Comparison of ENCODE assay signal across 8 cellular contexts in genomic region chr19:8423821-8424223, GRCh38. TPM values are rescaled to one million over a fixed set of nuclear protein-coding genes. Genes with fewer than 3 reads are reported as not detected.
DNase-seq lines count a peak whose midpoint lies in the region; ATAC-seq and TF ChIP-seq lines count a peak whose summit lies in the region.

No MANE protein-coding gene starts in this region.

- no peak for TF ChIP-seq CTCF in activated CD8-positive, alpha-beta T cell treated with anti-CD3 and anti-CD28 coated beads for 36 hours (IDR thresholded peaks at IDR 0.05)
- no peak for TF ChIP-seq CTCF in glutamatergic neuron (IDR thresholded peaks at IDR 0.05; ENCODE audit: partially characterized antibody, unreplicated experiment)
- no peak for TF ChIP-seq CTCF in progenitor cell of endocrine pancreas (IDR thresholded peaks at IDR 0.05; ENCODE audit: unreplicated experiment)
- TF ChIP-seq CTCF in natural killer cell (IDR thresholded peaks at IDR 0.05), result no peak

- H3K9me3 Mint-ChIP-seq in activated CD8-positive, alpha-beta T cell treated with anti-CD3 and anti-CD28 coated beads for 36 hours, result no peaks in the 10 kb centered on the region
- no peaks in the 10 kb centered on the region for H3K9me3 Mint-ChIP-seq in activated CD8-positive, alpha-beta T cell treated with anti-CD3 and anti-CD28 coated beads, Interleukin-2, amount 10 ng/mL, durations not matched to agents 7 days and 5 days (ENCODE audit: insufficient read depth)
- H3K9me3 Mint-ChIP-seq in glutamatergic neuron (ENCODE audit: unreplicated experiment), result no peaks in the 10 kb centered on the region
- no peaks in the 10 kb centered on the region for H3K9me3 Mint-ChIP-seq in progenitor cell of endocrine pancreas (ENCODE audit: low read depth)
- no peaks in the 10 kb centered on the region for H3K9me3 Mint-ChIP-seq in natural killer cell
- H3K9me3 Mint-ChIP-seq in activated CD4-positive, alpha-beta T cell treated with anti-CD3 and anti-CD28 coated beads, Interleukin-2, amount 10 ng/mL, durations not matched to agents 7 days and 5 days, result no peaks in the 10 kb centered on the region

- H3K4me1 Mint-ChIP-seq in activated CD8-positive, alpha-beta T cell treated with anti-CD3 and anti-CD28 coated beads for 36 hours (ENCODE audit: low read depth), result no peaks in the 10 kb centered on the region
- H3K4me1 Mint-ChIP-seq in activated CD8-positive, alpha-beta T cell treated with anti-CD3 and anti-CD28 coated beads, Interleukin-2, amount 10 ng/mL, durations not matched to agents 7 days and 5 days (ENCODE audit: low read depth), result no peaks in the 10 kb centered on the region
- H3K4me1 Mint-ChIP-seq in glutamatergic neuron (ENCODE audit: low read depth, unreplicated experiment) (no peaks in the 10 kb centered on the region), progenitor cell of endocrine pancreas (ENCODE audit: low read depth) (peaks cover 11% of the 10 kb centered on the region), natural killer cell (no peaks in the 10 kb centered on the region)
- H3K4me1 Mint-ChIP-seq in activated CD4-positive, alpha-beta T cell treated with anti-CD3 and anti-CD28 coated beads, Interleukin-2, amount 10 ng/mL, durations not matched to agents 7 days and 5 days, result no peaks in the 10 kb centered on the region

- no peak for DNase-seq in activated CD8-positive, alpha-beta T cell treated with anti-CD3 and anti-CD28 coated beads for 36 hours
- DNase-seq in activated CD8-positive, alpha-beta T cell treated with anti-CD3 and anti-CD28 coated beads, Interleukin-2, amount 10 ng/mL, durations not matched to agents 7 days and 5 days, result no peak
- peak; percentile 78 for DNase-seq in UCSD-AML1 (lab: John Stamatoyannopoulos, UW; ENCODE audit: unreplicated experiment)
- peak; percentile 81 for DNase-seq in glutamatergic neuron
- DNase-seq in progenitor cell of endocrine pancreas (ENCODE audit: low spot score, unreplicated experiment), result peak; percentile 25
- DNase-seq in natural killer cell, result no peak
- DNase-seq in activated CD4-positive, alpha-beta T cell treated with anti-CD3 and anti-CD28 coated beads, Interleukin-2, amount 10 ng/mL, durations not matched to agents 7 days and 5 days, result no peak
- DNase-seq in NCI-H2107 (lab: John Stamatoyannopoulos, UW), result no peak

- H3K36me3 Mint-ChIP-seq in activated CD8-positive, alpha-beta T cell treated with anti-CD3 and anti-CD28 coated beads for 36 hours (ENCODE audit: low read depth), result peaks cover 1% of the 10 kb centered on the region
- H3K36me3 Mint-ChIP-seq in activated CD8-positive, alpha-beta T cell treated with anti-CD3 and anti-CD28 coated beads, Interleukin-2, amount 10 ng/mL, durations not matched to agents 7 days and 5 days (ENCODE audit: low read depth), result peaks cover 2% of the 10 kb centered on the region
- H3K36me3 Mint-ChIP-seq in glutamatergic neuron (ENCODE audit: unreplicated experiment) (no peaks in the 10 kb centered on the region), progenitor cell of endocrine pancreas (ENCODE audit: insufficient read depth) (peaks cover 3% of the 10 kb centered on the region), natural killer cell (no peaks in the 10 kb centered on the region)
- peaks cover 3% of the 10 kb centered on the region for H3K36me3 Mint-ChIP-seq in activated CD4-positive, alpha-beta T cell treated with anti-CD3 and anti-CD28 coated beads, Interleukin-2, amount 10 ng/mL, durations not matched to agents 7 days and 5 days (ENCODE audit: low read depth)

- intact Hi-C loops in activated CD8-positive, alpha-beta T cell treated with anti-CD3 and anti-CD28 coated beads for 36 hours (cut with micrococcal nuclease), result no loop called here
- intact Hi-C loops in natural killer cell (cut with micrococcal nuclease), result no loop called here

- CTCF ChIA-PET in activated CD8-positive, alpha-beta T cell treated with anti-CD3 and anti-CD28 coated beads for 36 hours (lab: Charles Lee), result interaction anchor here (1.0 to 2.9 kb wide), 3 partner anchors 10 to 156 kb away, joined by 3 to 14 read pairs (median 9); partner anchors contain the start of gene MARCHF2
- CTCF ChIA-PET in activated CD8-positive, alpha-beta T cell treated with anti-CD3 and anti-CD28 coated beads, Interleukin-2, amount 10 ng/mL, durations not matched to agents 7 days and 5 days (lab: Charles Lee), result interaction anchor here (0.9 to 1.6 kb wide), 3 partner anchors 9 to 71 kb away, joined by 3 to 6 read pairs (median 4); partner anchors contain the start of gene MARCHF2
- CTCF ChIA-PET in activated CD4-positive, alpha-beta T cell treated with anti-CD3 and anti-CD28 coated beads, Interleukin-2, amount 10 ng/mL, durations not matched to agents 7 days and 5 days (lab: Charles Lee), result interaction anchor here (0.6 to 2.2 kb wide), 4 partner anchors 11 to 70 kb away, joined by 3 to 6 read pairs (median 4); partner anchors contain the start of gene MARCHF2

- POLR2A ChIA-PET in activated CD8-positive, alpha-beta T cell treated with anti-CD3 and anti-CD28 coated beads for 36 hours (lab: Charles Lee), result interaction anchor here (0.5 kb wide), 1 partner anchor 1643 kb away, joined by 3 read pairs; no protein-coding TSS in a partner anchor
- POLR2A ChIA-PET in activated CD8-positive, alpha-beta T cell treated with anti-CD3 and anti-CD28 coated beads, Interleukin-2, amount 10 ng/mL, durations not matched to agents 7 days and 5 days (lab: Charles Lee), result no interaction called here
- POLR2A ChIA-PET in activated CD4-positive, alpha-beta T cell treated with anti-CD3 and anti-CD28 coated beads, Interleukin-2, amount 10 ng/mL, durations not matched to agents 7 days and 5 days (lab: Charles Lee), result no interaction called here

- H3K4me3 Mint-ChIP-seq in activated CD8-positive, alpha-beta T cell treated with anti-CD3 and anti-CD28 coated beads for 36 hours, result no peak overlapping the region
- no peak overlapping the region for H3K4me3 Mint-ChIP-seq in activated CD8-positive, alpha-beta T cell treated with anti-CD3 and anti-CD28 coated beads, Interleukin-2, amount 10 ng/mL, durations not matched to agents 7 days and 5 days
- H3K4me3 Mint-ChIP-seq in glutamatergic neuron (ENCODE audit: unreplicated experiment) (no peak overlapping the region), progenitor cell of endocrine pancreas (ENCODE audit: low read depth) (no peak overlapping the region), natural killer cell (no peak overlapping the region)
- no peak overlapping the region for H3K4me3 Mint-ChIP-seq in activated CD4-positive, alpha-beta T cell treated with anti-CD3 and anti-CD28 coated beads, Interleukin-2, amount 10 ng/mL, durations not matched to agents 7 days and 5 days

- no peaks in the 10 kb centered on the region for H3K27me3 Mint-ChIP-seq in activated CD8-positive, alpha-beta T cell treated with anti-CD3 and anti-CD28 coated beads for 36 hours
- H3K27me3 Mint-ChIP-seq in activated CD8-positive, alpha-beta T cell treated with anti-CD3 and anti-CD28 coated beads, Interleukin-2, amount 10 ng/mL, durations not matched to agents 7 days and 5 days (ENCODE audit: low read depth), result no peaks in the 10 kb centered on the region
- H3K27me3 Mint-ChIP-seq in glutamatergic neuron (ENCODE audit: unreplicated experiment) (peaks cover 6% of the 10 kb centered on the region), progenitor cell of endocrine pancreas (no peaks in the 10 kb centered on the region), natural killer cell (ENCODE audit: low read depth in 2 of 2) (no peaks in the 10 kb centered on the region)
- H3K27me3 Mint-ChIP-seq in activated CD4-positive, alpha-beta T cell treated with anti-CD3 and anti-CD28 coated beads, Interleukin-2, amount 10 ng/mL, durations not matched to agents 7 days and 5 days, result no peaks in the 10 kb centered on the region

- peak; percentile 24 for ATAC-seq in activated CD8-positive, alpha-beta T cell treated with anti-CD3 and anti-CD28 coated beads for 36 hours
- ATAC-seq in activated CD8-positive, alpha-beta T cell treated with anti-CD3 and anti-CD28 coated beads, Interleukin-2, amount 10 ng/mL, durations not matched to agents 7 days and 5 days, result no peak
- ATAC-seq in natural killer cell, result no peak

- no peak overlapping the region for H3K27ac Mint-ChIP-seq in activated CD8-positive, alpha-beta T cell treated with anti-CD3 and anti-CD28 coated beads for 36 hours
- no peak overlapping the region for H3K27ac Mint-ChIP-seq in activated CD8-positive, alpha-beta T cell treated with anti-CD3 and anti-CD28 coated beads, Interleukin-2, amount 10 ng/mL, durations not matched to agents 7 days and 5 days
- H3K27ac Mint-ChIP-seq in glutamatergic neuron (ENCODE audit: unreplicated experiment) (peak overlapping the region; percentile 28), progenitor cell of endocrine pancreas (peak overlapping the region; percentile 90), natural killer cell (no peak overlapping the region)
- H3K27ac Mint-ChIP-seq in activated CD4-positive, alpha-beta T cell treated with anti-CD3 and anti-CD28 coated beads, Interleukin-2, amount 10 ng/mL, durations not matched to agents 7 days and 5 days, result no peak overlapping the region

RNA-seq across cellular contexts. Expression of gene MARCHF2, which starts 10.7 kb away (rescaled TPM):
- 1 to 10 TPM; 8.0 to 8.6 TPM for total RNA-seq in activated CD8-positive, alpha-beta T cell treated with anti-CD3 and anti-CD28 coated beads for 36 hours
- total RNA-seq in activated CD8-positive, alpha-beta T cell treated with anti-CD3 and anti-CD28 coated beads, Interleukin-2, amount 10 ng/mL, durations not matched to agents 7 days and 5 days, result 10 to 100 TPM; 26.8 to 28.1 TPM
- total RNA-seq in glutamatergic neuron (ENCODE audit: unreplicated experiment) (47.7 TPM), progenitor cell of endocrine pancreas (21.3 and 23.0 TPM in 2 replicates), natural killer cell (10 to 100 TPM; 32.4 to 42.3 (median 37.2) TPM)
- 10 to 100 TPM; 26.4 to 29.0 TPM for total RNA-seq in activated CD4-positive, alpha-beta T cell treated with anti-CD3 and anti-CD28 coated beads, Interleukin-2, amount 10 ng/mL, durations not matched to agents 7 days and 5 days

RNA-seq across cellular contexts. Expression of gene HNRNPM, which starts 21.0 kb away (rescaled TPM):
- 100 to 1,000 TPM; 242 to 254 TPM for total RNA-seq in activated CD8-positive, alpha-beta T cell treated with anti-CD3 and anti-CD28 coated beads for 36 hours
- total RNA-seq in activated CD8-positive, alpha-beta T cell treated with anti-CD3 and anti-CD28 coated beads, Interleukin-2, amount 10 ng/mL, durations not matched to agents 7 days and 5 days, result 100 to 1,000 TPM; 283 to 291 TPM
- total RNA-seq in glutamatergic neuron (ENCODE audit: unreplicated experiment), result 184 TPM
- 320 and 333 TPM in 2 replicates for total RNA-seq in progenitor cell of endocrine pancreas
- 100 to 1,000 TPM; 272 to 300 (median 299) TPM for total RNA-seq in natural killer cell
- total RNA-seq in activated CD4-positive, alpha-beta T cell treated with anti-CD3 and anti-CD28 coated beads, Interleukin-2, amount 10 ng/mL, durations not matched to agents 7 days and 5 days, result 100 to 1,000 TPM; 248 to 265 TPM

RNA-seq across cellular contexts. Expression of gene RAB11B, which starts 33.7 kb away (rescaled TPM):
- total RNA-seq in activated CD8-positive, alpha-beta T cell treated with anti-CD3 and anti-CD28 coated beads for 36 hours, result 10 to 100 TPM; 74.3 to 77.4 TPM
- total RNA-seq in activated CD8-positive, alpha-beta T cell treated with anti-CD3 and anti-CD28 coated beads, Interleukin-2, amount 10 ng/mL, durations not matched to agents 7 days and 5 days, result 10 to 100 TPM; 92.4 to 92.7 TPM
- 137 TPM for total RNA-seq in glutamatergic neuron (ENCODE audit: unreplicated experiment)
- total RNA-seq in progenitor cell of endocrine pancreas, result 180 and 191 TPM in 2 replicates
- 100 to 1,000 TPM; 101 to 116 (median 108) TPM for total RNA-seq in natural killer cell
- 100 to 1,000 TPM; 104 to 107 TPM for total RNA-seq in activated CD4-positive, alpha-beta T cell treated with anti-CD3 and anti-CD28 coated beads, Interleukin-2, amount 10 ng/mL, durations not matched to agents 7 days and 5 days

RNA-seq across cellular contexts. Expression of gene ANGPTL4, which starts 59.9 kb away (rescaled TPM):
- 10 to 100 TPM; 26.8 to 27.8 TPM for total RNA-seq in activated CD8-positive, alpha-beta T cell treated with anti-CD3 and anti-CD28 coated beads for 36 hours
- total RNA-seq in activated CD8-positive, alpha-beta T cell treated with anti-CD3 and anti-CD28 coated beads, Interleukin-2, amount 10 ng/mL, durations not matched to agents 7 days and 5 days, result not detected
- 0.51 TPM for total RNA-seq in glutamatergic neuron (ENCODE audit: unreplicated experiment)
- total RNA-seq in progenitor cell of endocrine pancreas, result 0.77 and 1.1 TPM in 2 replicates
- total RNA-seq in natural killer cell, result not detected
- not detected for total RNA-seq in activated CD4-positive, alpha-beta T cell treated with anti-CD3 and anti-CD28 coated beads, Interleukin-2, amount 10 ng/mL, durations not matched to agents 7 days and 5 days

Comparison
In these comparisons a context has a peak if more than half of its experiments do, and no peak if none do; other contexts are left out.
1. DNase-seq: peak in UCSD-AML1 (single experiment), glutamatergic neuron (single experiment) and progenitor cell of endocrine pancreas (single experiment); none in activated CD8-positive, alpha-beta T cell treated with anti-CD3 and anti-CD28 coated beads for 36 hours (single experiment), activated CD8-positive, alpha-beta T cell treated with anti-CD3 and anti-CD28 coated beads, Interleukin-2, amount 10 ng/mL, durations not matched to agents 7 days and 5 days (single experiment), natural killer cell (single experiment), activated CD4-positive, alpha-beta T cell treated with anti-CD3 and anti-CD28 coated beads, Interleukin-2, amount 10 ng/mL, durations not matched to agents 7 days and 5 days (single experiment) and NCI-H2107 (single experiment).
2. H3K27ac Mint-ChIP-seq: peak in glutamatergic neuron (single experiment) and progenitor cell of endocrine pancreas (single experiment); none in activated CD8-positive, alpha-beta T cell treated with anti-CD3 and anti-CD28 coated beads for 36 hours (single experiment), activated CD8-positive, alpha-beta T cell treated with anti-CD3 and anti-CD28 coated beads, Interleukin-2, amount 10 ng/mL, durations not matched to agents 7 days and 5 days (single experiment), natural killer cell (0 of 2) and activated CD4-positive, alpha-beta T cell treated with anti-CD3 and anti-CD28 coated beads, Interleukin-2, amount 10 ng/mL, durations not matched to agents 7 days and 5 days (single experiment).